In genomic region chr17:77465358-77466041, GRCh38 we compare ENCODE assay signal across 1 cellular context.
A peak's percentile ranks its signal among the peaks of the same experiment; 100 is the strongest.
TF ChIP-seq lines count a peak whose summit lies in the region.

No MANE protein-coding gene starts in this region.

TF ChIP-seq in HEK293, 187 proteins besides CTCF, POLR2A, EP300 and RAD21 (continued from another document):
- no peak for TF ChIP-seq ZBTB48 (tag by site-specific recombination; IDR thresholded peaks at IDR 0.05)
- TF ChIP-seq TRIM28 (IDR thresholded peaks at IDR 0.05; ENCODE audit: borderline replicate concordance, low read length) = no peak
- no peak for TF ChIP-seq RBAK (tag by site-specific recombination; IDR thresholded peaks at IDR 0.05)
- TF ChIP-seq ZNF654 (tag by site-specific recombination; IDR thresholded peaks at IDR 0.05; ENCODE audit: low read depth) = no peak
- no peak for TF ChIP-seq HIC1 (tag by site-specific recombination; IDR thresholded peaks at IDR 0.05)
- TF ChIP-seq ZFHX2 (tag by site-specific recombination; conservative IDR thresholded peaks at IDR 0.05) = peak; percentile 22
- TF ChIP-seq ZBTB10 (tag by site-specific recombination; IDR thresholded peaks at IDR 0.05) = no peak
- no peak for TF ChIP-seq ZFP69B (tag by site-specific recombination; IDR thresholded peaks at IDR 0.05)
- no peak for TF ChIP-seq ZNF701 (tag by site-specific recombination; IDR thresholded peaks at IDR 0.05)
- TF ChIP-seq ZNF514 (tag by site-specific recombination; IDR thresholded peaks at IDR 0.05) = no peak
- TF ChIP-seq ZNF2 (tag by site-specific recombination; IDR thresholded peaks at IDR 0.05) = no peak
- no peak for TF ChIP-seq ZFP41 (tag by site-specific recombination; IDR thresholded peaks at IDR 0.05; ENCODE audit: borderline replicate concordance)
- no peak for TF ChIP-seq ZNF37A (tag by site-specific recombination; IDR thresholded peaks at IDR 0.05)
- no peak for TF ChIP-seq ZBTB8A (tag by site-specific recombination; IDR thresholded peaks at IDR 0.05)
- TF ChIP-seq ZXDB (tag by site-specific recombination; IDR thresholded peaks at IDR 0.05) = no peak
- no peak for TF ChIP-seq ZNF280D (tag by site-specific recombination; IDR thresholded peaks at IDR 0.05)
- TF ChIP-seq INSM2 (tag by site-specific recombination; IDR thresholded peaks at IDR 0.05) = no peak
- peak; percentile 98 for TF ChIP-seq GLIS1 (tag by site-specific recombination; IDR thresholded peaks at IDR 0.05)
- no peak for TF ChIP-seq ZNF544 (tag by site-specific recombination; IDR thresholded peaks at IDR 0.05)
- TF ChIP-seq SETDB1 (IDR thresholded peaks at IDR 0.05; ENCODE audit: insufficient read length, low read length) = no peak
- no peak for TF ChIP-seq SCRT2 (tag by site-specific recombination; IDR thresholded peaks at IDR 0.05)
- no peak for TF ChIP-seq REST (tag by site-specific recombination; IDR thresholded peaks at IDR 0.05)
- TF ChIP-seq GFI1B (tag by site-specific recombination; IDR thresholded peaks at IDR 0.05) = no peak
- TF ChIP-seq, protein P1, sequence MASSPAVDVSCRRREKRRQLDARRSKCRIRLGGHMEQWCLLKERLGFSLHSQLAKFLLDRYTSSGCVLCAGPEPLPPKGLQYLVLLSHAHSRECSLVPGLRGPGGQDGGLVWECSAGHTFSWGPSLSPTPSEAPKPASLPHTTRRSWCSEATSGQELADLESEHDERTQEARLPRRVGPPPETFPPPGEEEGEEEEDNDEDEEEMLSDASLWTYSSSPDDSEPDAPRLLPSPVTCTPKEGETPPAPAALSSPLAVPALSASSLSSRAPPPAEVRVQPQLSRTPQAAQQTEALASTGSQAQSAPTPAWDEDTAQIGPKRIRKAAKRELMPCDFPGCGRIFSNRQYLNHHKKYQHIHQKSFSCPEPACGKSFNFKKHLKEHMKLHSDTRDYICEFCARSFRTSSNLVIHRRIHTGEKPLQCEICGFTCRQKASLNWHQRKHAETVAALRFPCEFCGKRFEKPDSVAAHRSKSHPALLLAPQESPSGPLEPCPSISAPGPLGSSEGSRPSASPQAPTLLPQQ (tag by site-specific recombination; IDR thresholded peaks at IDR 0.05) = no peak
- no peak for TF ChIP-seq ZNF391 (tag by site-specific recombination; IDR thresholded peaks at IDR 0.05; ENCODE audit: borderline replicate concordance, low read depth)
- TF ChIP-seq OSR2 (tag by site-specific recombination; IDR thresholded peaks at IDR 0.05) = no peak
- TF ChIP-seq ZNF341 (tag by site-specific recombination; IDR thresholded peaks at IDR 0.05; ENCODE audit: low read depth) = no peak
- TF ChIP-seq ZNF140 (tag by site-specific recombination; IDR thresholded peaks at IDR 0.05) = no peak
- TF ChIP-seq FEZF1 (tag by site-specific recombination; IDR thresholded peaks at IDR 0.05) = 0 out of 2 replicates have a peak, but pooled peaks have one; percentile 17
- TF ChIP-seq ZNF560 (tag by site-specific recombination; IDR thresholded peaks at IDR 0.05; ENCODE audit: borderline replicate concordance) = no peak
